ENCODE assay signal across 8 cellular contexts in the genomic region with DNA sequence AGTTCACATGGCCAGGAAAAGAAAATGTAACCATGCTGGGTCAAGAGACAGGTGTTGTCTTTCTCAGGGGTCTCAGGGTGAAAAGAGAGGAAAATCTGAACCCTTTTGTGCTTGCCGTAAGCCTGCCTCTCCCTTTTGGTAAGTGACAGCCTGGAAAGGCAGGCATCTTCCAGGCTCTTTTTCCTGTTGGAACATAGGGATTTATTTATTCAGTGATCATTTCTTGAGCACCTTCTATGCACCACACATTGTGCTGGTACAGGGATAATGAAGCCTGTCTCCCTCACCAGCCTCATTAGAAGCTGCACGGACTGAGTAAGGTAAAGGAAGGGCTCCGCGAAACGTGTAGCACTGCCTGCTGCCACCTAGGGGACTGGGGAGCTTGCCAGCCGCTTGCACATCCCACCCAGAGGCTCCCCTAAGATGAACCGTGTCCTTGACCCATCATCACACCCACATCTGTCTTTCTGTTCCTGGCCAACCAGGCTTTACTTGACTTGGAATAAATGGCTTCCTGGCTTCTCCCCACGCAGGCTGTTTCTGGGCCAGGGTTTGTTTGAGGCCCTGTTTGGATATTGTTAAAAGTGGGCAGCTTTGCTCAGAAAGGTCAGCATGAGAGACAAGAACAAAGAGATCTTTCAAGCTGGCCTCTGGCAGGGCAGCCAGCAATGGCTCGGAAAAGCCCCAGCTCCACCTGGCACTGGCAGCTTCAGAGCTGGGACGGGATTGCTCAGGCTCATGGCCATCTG. TPM values are rescaled to one million over a fixed set of nuclear protein-coding genes. Genes with fewer than 3 reads are reported as not detected.
DNase-seq lines count a peak whose midpoint lies in the region; ATAC-seq and TF ChIP-seq lines count a peak whose summit lies in the region.

No MANE protein-coding gene starts in this region.

- intact Hi-C loops in A673 (cut with micrococcal nuclease; ENCODE audit: unreplicated experiment), result no loop called here

- H3K36me3 Mint-ChIP-seq in nephron progenitor cell (ENCODE audit: low read depth), result no peaks in the 10 kb centered on the region

- CTCF ChIA-PET in A673 (lab: Charles Lee), result interaction anchor here (0.6 kb wide), 1 partner anchor 163 kb away, joined by 4 read pairs; no protein-coding TSS in a partner anchor

- WGBS in esophagus, 2 donors, result 52 to 55% methylated on average over 10 of the region's 10 CpGs

- H3K9me3 ChIP-seq in A673 (ENCODE audit: low read depth, low read length, poor library complexity, severe bottlenecking), result no peaks in the 10 kb centered on the region
- H3K9me3 ChIP-seq in esophagus (ENCODE audit: control insufficient read depth in 2 of 2, insufficient read depth in 1 of 2, low read depth in 1 of 2, low read length in 1 of 2), result no peaks in the 10 kb centered on the region

- no peaks in the 10 kb centered on the region for H3K9me3 Mint-ChIP-seq in nephron progenitor cell

- H3K36me3 ChIP-seq in A673 (ENCODE audit: insufficient read depth, low read length, poor library complexity, severe bottlenecking) (no peaks in the 10 kb centered on the region), esophagus (ENCODE audit: control insufficient read depth in 2 of 2, insufficient read depth in 2 of 2, low read length in 1 of 2) (peaks cover 0 to 27% of the 10 kb centered on the region in 2 donors)

- no peak overlapping the region for H3K27ac Mint-ChIP-seq in nephron progenitor cell

- POLR2A ChIA-PET in A673 (lab: Charles Lee; ENCODE audit: low non-redundant PET), result interaction anchor here (0.6 kb wide), 2 partner anchors 108 to 373 kb away, joined by 4 read pairs; no protein-coding TSS in a partner anchor

- peaks cover 3% of the 10 kb centered on the region for H3K27me3 Mint-ChIP-seq in nephron progenitor cell (ENCODE audit: low read depth, poor library complexity)

- H3K27ac ChIP-seq in A673 (ENCODE audit: low read depth, low read length, poor library complexity, severe bottlenecking) (no peak overlapping the region), esophagus (ENCODE audit: low read depth in 2 of 2, low read length in 1 of 2) (peak overlapping the region; percentile 31 to 34)

- peaks cover 47% of the 10 kb centered on the region for H3K4me1 Mint-ChIP-seq in nephron progenitor cell

- H3K4me3 ChIP-seq in A673 (ENCODE audit: low read depth, low read length, poor library complexity, severe bottlenecking), result no peak overlapping the region
- no peak overlapping the region for H3K4me3 ChIP-seq in esophagus (ENCODE audit: low read depth in 1 of 2, low read length in 2 of 2)

- no peaks in the 10 kb centered on the region for H3K27me3 ChIP-seq in A673 (replicated peaks; ENCODE audit: insufficient read depth, low read depth, low read length, poor library complexity)
- H3K27me3 ChIP-seq in esophagus (ENCODE audit: control insufficient read depth in 1 of 2, insufficient read depth in 2 of 2, low read length in 2 of 2), result no peaks in the 10 kb centered on the region

- H3K4me1 ChIP-seq in A673 (ENCODE audit: insufficient read depth, low read length, poor library complexity, severe bottlenecking), result no peaks in the 10 kb centered on the region
- H3K4me1 ChIP-seq in esophagus (ENCODE audit: control insufficient read depth in 2 of 2, insufficient read depth in 2 of 2, low read length in 1 of 2), result peaks cover 15 to 30% of the 10 kb centered on the region in 2 donors

- DNase-seq in A673 (ENCODE audit: low spot score) (no peak), NCI-H524 (lab: John Stamatoyannopoulos, UW) (peak; percentile 26 to 74), nephron progenitor cell (peak; percentile 32), SK-N-DZ (ENCODE audit: low spot score) (no peak)
- no peak for DNase-seq in activated CD4-positive, CD25-positive, alpha-beta regulatory T cell treated with anti-CD3 and anti-CD28 coated beads, Interleukin-2, amount 50 U/mL, for 72 hours

- ATAC-seq in HG03457 (IDR thresholded peaks at IDR 0.05; ENCODE audit: unreplicated experiment), result no peak
- no peak for ATAC-seq in GM21390 (IDR thresholded peaks at IDR 0.05; ENCODE audit: unreplicated experiment)

- 0 out of 2 replicates have a peak, but pooled peaks have one; percentile 25 for TF ChIP-seq CTCF in A673 (conservative IDR thresholded peaks at IDR 0.05; ENCODE audit: low read depth, low read length)
- TF ChIP-seq CTCF in nephron progenitor cell (IDR thresholded peaks at IDR 0.05), result peak; percentile 27

- no TSS peak for BruUV-seq in A673 (replicated peaks; lab: Mats Ljungman, UMichigan)

- no peak overlapping the region for H3K4me3 Mint-ChIP-seq in nephron progenitor cell

RNA-seq across cellular contexts. Expression of a gene that starts 47.9 kb away (rescaled TPM):
- total RNA-seq in A673 (2021), result 1.8 and 4.3 TPM in 2 replicates
- 10 to 100 TPM; 14.7 to 20.6 TPM for polyA plus RNA-seq in esophagus
- 4.3 and 4.4 TPM in 2 replicates for polyA plus RNA-seq in SK-N-DZ (2014; cell fraction: cytosol; rRNA removed)
- polyA plus RNA-seq in SK-N-DZ (2014; cell fraction: nucleus; rRNA removed), result 6.6 and 9.6 TPM in 2 replicates

Comparison
In these comparisons a context has a peak if more than half of its experiments do, and no peak if none do; other contexts are left out.
1. DNase-seq: peak in NCI-H524 (2 of 2) and nephron progenitor cell (single experiment); none in A673 (single experiment), activated CD4-positive, CD25-positive, alpha-beta regulatory T cell treated with anti-CD3 and anti-CD28 coated beads, Interleukin-2, amount 50 U/mL, for 72 hours (single experiment) and SK-N-DZ (single experiment).